ENCODE assay signal across 17 cellular contexts in the genomic region with DNA sequence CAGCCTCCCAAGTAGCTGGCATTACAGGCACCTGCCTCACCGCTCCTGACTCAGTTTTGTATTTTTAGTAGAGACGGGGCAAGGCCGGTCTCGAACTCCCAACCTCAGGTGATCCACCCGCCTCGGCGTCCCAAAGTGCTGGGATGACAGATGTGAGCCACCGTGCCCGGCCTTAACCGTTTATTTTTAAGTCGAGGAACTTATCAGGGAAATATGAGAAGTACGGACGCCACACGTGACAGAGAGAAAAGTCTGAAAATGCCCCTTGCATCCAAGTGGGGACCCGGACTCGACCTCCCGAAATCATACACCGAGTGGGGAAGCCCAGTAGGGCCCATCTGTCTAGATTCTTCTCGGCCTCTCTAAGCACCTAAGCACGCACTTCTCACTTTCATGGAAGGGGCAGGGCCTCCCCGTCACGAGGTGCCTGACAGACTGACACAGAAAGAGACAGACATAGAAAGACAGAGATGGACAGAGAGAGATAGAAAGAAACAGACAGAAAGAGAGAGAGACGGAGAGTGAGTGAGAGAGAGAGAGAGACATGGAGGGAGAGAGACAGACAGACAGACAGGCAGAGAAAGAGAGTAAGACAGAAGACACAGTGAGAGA.
DNase-seq lines count a peak whose midpoint lies in the region; ATAC-seq, FAIRE-seq and TF ChIP-seq lines count a peak whose summit lies in the region.
"Had no signal": no experiment of that assay in that cellular context is flagged by ENCODE, and none has a peak within 500 bp of the region (broad histone marks: within the 10 kb centered on the region; RNA-seq: fewer than 3 reads in every experiment).

No MANE protein-coding gene starts in this region.

- DNase-seq in A549 (ENCODE audit: low read depth in 1 of 2, low spot score in 1 of 2): no peak
- no peak for DNase-seq in GM23338 (ENCODE audit: low spot score)
- no peak for DNase-seq in SK-N-SH
- DNase-seq in osteoblast (ENCODE audit: insufficient read length, low spot score, missing footprints): peak; percentile 10
- DNase-seq in progenitor cell of endocrine pancreas (ENCODE audit: low spot score, unreplicated experiment): no peak
- DNase-seq in NCI-H2081 treated with DMSO at 0.1 percent for 48 hours (lab: John Stamatoyannopoulos, UW): no peak
- DNase-seq: CD8-positive, alpha-beta T cell; EL; GF-D8; NCI-H1048; NCI-H1417 treated with DMSO at 0.1 percent for 48 hours; NCI-H187; NCI-H69; SJCRH30 had no signal

- no peak for TF ChIP-seq POLR2A in A549 (IDR thresholded peaks at IDR 0.05; ENCODE audit: low read length)

- H3K27me3 Mint-ChIP-seq in GM23338 (ENCODE audit: insufficient read depth, low read depth, poor library complexity) (peaks cover 10% of the 10 kb centered on the region), progenitor cell of endocrine pancreas (no peaks in the 10 kb centered on the region)

- TF ChIP-seq RAD21 in A549 (conservative IDR thresholded peaks at IDR 0.05 in 1 of 2, IDR thresholded peaks at IDR 0.05 in 1 of 2): peak in 1 of 2 experiments; percentile 22; a peak in 1 of 5 replicates
- TF ChIP-seq RAD21 in SK-N-SH (IDR thresholded peaks at IDR 0.05; ENCODE audit: low read length): no peak

- H4K20me1 ChIP-seq in GM23338 (replicated peaks; ENCODE audit: insufficient read depth): no peaks in the 10 kb centered on the region
- H4K20me1 ChIP-seq in SK-N-SH (ENCODE audit: insufficient read depth): no peaks in the 10 kb centered on the region
- no peaks in the 10 kb centered on the region for H4K20me1 ChIP-seq in osteoblast (ENCODE audit: insufficient read depth, low read length)
- H4K20me1 ChIP-seq: BLaER1 treated with 17β-estradiol and CSF1 and Interleukin-3, amounts not matched to agents 10 nM and 100 nM had no signal

- peaks cover 26% of the 10 kb centered on the region for H3K27me3 ChIP-seq in GM23338 (ENCODE audit: insufficient read depth)
- H3K27me3 ChIP-seq in SK-N-SH (ENCODE audit: insufficient read depth): peaks cover 38% of the 10 kb centered on the region
- H3K27me3 ChIP-seq in osteoblast (ENCODE audit: insufficient read depth, low read length): no peaks in the 10 kb centered on the region
- H3K27me3 ChIP-seq: BLaER1 treated with 17β-estradiol and CSF1 and Interleukin-3, amounts not matched to agents 10 nM and 100 nM; SJCRH30 had no signal

- H3F3A ChIP-seq in GM23338 (replicated peaks; ENCODE audit: low read depth) (peaks cover 5% of the 10 kb centered on the region; the same call in 1 of the 2 replicates), SK-N-SH (replicated peaks; ENCODE audit: insufficient read depth) (no peaks in the 10 kb centered on the region)

- H3K4me3 Mint-ChIP-seq in GM23338: no peak overlapping the region
- no peak overlapping the region for H3K4me3 Mint-ChIP-seq in progenitor cell of endocrine pancreas (ENCODE audit: low read depth)
- H3K4me3 Mint-ChIP-seq: CD8-positive, alpha-beta T cell had no signal

- H3K36me3 Mint-ChIP-seq in GM23338 (ENCODE audit: low read depth) (no peaks in the 10 kb centered on the region), progenitor cell of endocrine pancreas (ENCODE audit: insufficient read depth) (no peaks in the 10 kb centered on the region)
- H3K36me3 Mint-ChIP-seq: CD8-positive, alpha-beta T cell had no signal

- no peaks in the 10 kb centered on the region for H3K36me3 ChIP-seq in GM23338 (ENCODE audit: insufficient read depth)
- no peaks in the 10 kb centered on the region for H3K36me3 ChIP-seq in SK-N-SH (replicated peaks in 1 of 2; ENCODE audit: control insufficient read depth in 1 of 2, insufficient read depth in 2 of 2, low read length in 1 of 2)
- no peaks in the 10 kb centered on the region for H3K36me3 ChIP-seq in osteoblast (ENCODE audit: insufficient read depth, low read length)
- H3K36me3 ChIP-seq: BLaER1 treated with 17β-estradiol and CSF1 and Interleukin-3, amounts not matched to agents 10 nM and 100 nM; SJCRH30 had no signal

- WGBS in A549 (ENCODE audit: missing lambda C conversion rate): 55% methylated on average over 23 of the region's 23 CpGs
- WGBS in SK-N-SH (ENCODE audit: low lambda C conversion rate): 19% methylated on average over 21 of the region's 23 CpGs

- TF ChIP-seq CTCF in A549 (IDR thresholded peaks at IDR 0.05) (no peak), GM23338 (conservative IDR thresholded peaks at IDR 0.05; ENCODE audit: low read depth in 2 of 2) (no peak), SK-N-SH (IDR thresholded peaks at IDR 0.05) (no peak), osteoblast (IDR thresholded peaks at IDR 0.05; ENCODE audit: extremely low read depth, low read depth, low read length) (no peak), progenitor cell of endocrine pancreas (IDR thresholded peaks at IDR 0.05; ENCODE audit: unreplicated experiment) (no peak)

- H3K27ac Mint-ChIP-seq in GM23338: no peak overlapping the region
- no peak overlapping the region for H3K27ac Mint-ChIP-seq in progenitor cell of endocrine pancreas
- H3K27ac Mint-ChIP-seq: CD8-positive, alpha-beta T cell had no signal

- ATAC-seq in A549 (no peak), GM23338 (no peak), HG03108 (IDR thresholded peaks at IDR 0.05; ENCODE audit: unreplicated experiment) (no peak)
- ATAC-seq: CD8-positive, alpha-beta T cell had no signal

- no peaks in the 10 kb centered on the region for H3K9me3 ChIP-seq in A549
- no peaks in the 10 kb centered on the region for H3K9me3 ChIP-seq in SK-N-SH
- no peaks in the 10 kb centered on the region for H3K9me3 ChIP-seq in osteoblast (ENCODE audit: low read depth, low read length)
- H3K9me3 ChIP-seq: SJCRH30 had no signal

- H3K4me1 ChIP-seq in A549 (no peaks in the 10 kb centered on the region), GM23338 (ENCODE audit: insufficient read depth) (peaks cover 23% of the 10 kb centered on the region), SK-N-SH (ENCODE audit: control insufficient read depth in 1 of 2, insufficient read depth in 2 of 2, low read depth in 1 of 2, low read length in 1 of 2) (no peaks in the 10 kb centered on the region), osteoblast (ENCODE audit: insufficient read depth, low read length) (no peaks in the 10 kb centered on the region)
- H3K4me1 ChIP-seq: BLaER1 treated with 17β-estradiol and CSF1 and Interleukin-3, amounts not matched to agents 10 nM and 100 nM; SJCRH30 had no signal

- H3K27ac ChIP-seq in A549 (no peak overlapping the region), GM23338 (ENCODE audit: low read depth) (no peak overlapping the region), SK-N-SH (ENCODE audit: low read depth in 2 of 2, low read length in 1 of 2) (no peak overlapping the region), osteoblast (ENCODE audit: low read depth, low read length) (no peak overlapping the region)
- H3K27ac ChIP-seq: BLaER1 treated with 17β-estradiol and CSF1 and Interleukin-3, amounts not matched to agents 10 nM and 100 nM; SJCRH30 had no signal

- POLR2A ChIA-PET in A549 (lab: Yijun Ruan, JAX): no interaction called here
- POLR2A ChIA-PET in SK-N-SH (lab: Yijun Ruan, JAX): no interaction called here

- FAIRE-seq in A549 (lab: Jason Lieb, UNC): no peak
- FAIRE-seq: H54 had no signal

- H3K4me1 Mint-ChIP-seq in GM23338 (peaks cover 5% of the 10 kb centered on the region; the same call in 2 of the 3 replicates), progenitor cell of endocrine pancreas (ENCODE audit: low read depth) (no peaks in the 10 kb centered on the region)

- no peaks in the 10 kb centered on the region for H3K9me2 ChIP-seq in GM23338 (ENCODE audit: insufficient read depth)
- H3K9me2 ChIP-seq in SK-N-SH: no peaks in the 10 kb centered on the region

- TF ChIP-seq EP300 in A549 (IDR thresholded peaks at IDR 0.05) (no peak), SK-N-SH (IDR thresholded peaks at IDR 0.05; ENCODE audit: borderline replicate concordance in 1 of 2, low read depth in 1 of 2, low read length in 1 of 2) (no peak)

- peak overlapping the region; percentile 76 for H3K4me2 ChIP-seq in A549
- peak overlapping the region; percentile 28; the same call in 1 of the 2 replicates for H3K4me2 ChIP-seq in GM23338
- peak overlapping the region; percentile 50; the same call in 1 of the 2 replicates for H3K4me2 ChIP-seq in SK-N-SH
- no peak overlapping the region for H3K4me2 ChIP-seq in osteoblast (ENCODE audit: insufficient read depth, low read length)
- H3K4me2 ChIP-seq: BLaER1 treated with 17β-estradiol and CSF1 and Interleukin-3, amounts not matched to agents 10 nM and 100 nM had no signal

- CTCF ChIA-PET in A549 (lab: Yijun Ruan, JAX) (interaction anchor here (1.0 kb wide), 1 partner anchor 13 kb away, joined by 3 read pairs; no protein-coding TSS in a partner anchor), SK-N-SH (lab: Yijun Ruan, JAX) (no interaction called here)

- no peaks in the 10 kb centered on the region for H3K79me2 ChIP-seq in GM23338 (replicated peaks; ENCODE audit: insufficient read depth)
- H3K79me2 ChIP-seq in SK-N-SH (ENCODE audit: insufficient read depth): no peaks in the 10 kb centered on the region
- no peaks in the 10 kb centered on the region for H3K79me2 ChIP-seq in osteoblast (ENCODE audit: insufficient read depth, low read length)

- H3K9me3 Mint-ChIP-seq in GM23338: no peaks in the 10 kb centered on the region
- peaks cover 4% of the 10 kb centered on the region for H3K9me3 Mint-ChIP-seq in progenitor cell of endocrine pancreas (ENCODE audit: low read depth)
- H3K9me3 Mint-ChIP-seq: CD8-positive, alpha-beta T cell had no signal

- H2AFZ ChIP-seq in GM23338 (no peak overlapping the region), SK-N-SH (ENCODE audit: low read depth) (0 out of 2 replicates have a peak overlapping the region, but pooled peaks have one; percentile 42), osteoblast (ENCODE audit: low read length) (no peak overlapping the region)

- no peak overlapping the region for H3K9ac ChIP-seq in SK-N-SH
- H3K9ac ChIP-seq: BLaER1 treated with 17β-estradiol and CSF1 and Interleukin-3, amounts not matched to agents 10 nM and 100 nM had no signal

- H3K4me3 ChIP-seq in A549 (no peak overlapping the region), GM23338 (no peak overlapping the region), SK-N-SH (ENCODE audit: low read depth in 2 of 2, low read length in 1 of 2) (no peak overlapping the region), osteoblast (ENCODE audit: insufficient read depth, low read length) (no peak overlapping the region)
- H3K4me3 ChIP-seq: BLaER1 treated with 17β-estradiol and CSF1 and Interleukin-3, amounts not matched to agents 10 nM and 100 nM; SJCRH30 had no signal

TF ChIP-seq in A549, 52 proteins besides CTCF, POLR2A, EP300 and RAD21 (continues in another document):
- TF ChIP-seq POLR2AphosphoS2 (conservative IDR thresholded peaks at IDR 0.05; ENCODE audit: low read length): no peak

TF ChIP-seq in GM23338, 12 proteins besides CTCF, POLR2A, EP300 and RAD21:
- TF ChIP-seq EZH2 (IDR thresholded peaks at IDR 0.05; ENCODE audit: low read depth, unreplicated experiment) (no peak), NANOG (IDR thresholded peaks at IDR 0.05; ENCODE audit: borderline replicate concordance) (no peak), JUNB (IDR thresholded peaks at IDR 0.05; ENCODE audit: unreplicated experiment) (no peak)
